In genomic region chr4:40254961-40255721, GRCh38 we compare ENCODE assay signal across 9 cellular contexts. TPM values are rescaled to one million over a fixed set of nuclear protein-coding genes. Genes with fewer than 3 reads are reported as not detected.
A peak's percentile ranks its signal among the peaks of the same experiment; 100 is the strongest.
DNase-seq lines count a peak whose midpoint lies in the region; ATAC-seq and TF ChIP-seq lines count a peak whose summit lies in the region.
"Had no signal": no experiment of that assay in that cellular context is flagged by ENCODE, and none has a peak within 500 bp of the region (broad histone marks: within the 10 kb centered on the region; RNA-seq: fewer than 3 reads in every experiment).

No MANE protein-coding gene starts in this region.

- H3K27me3 ChIP-seq in foreskin keratinocyte (no peaks in the 10 kb centered on the region), thymus (ENCODE audit: control insufficient read depth, insufficient read depth) (no peaks in the 10 kb centered on the region), MG63 (no peaks in the 10 kb centered on the region)

- peaks cover 84% of the 10 kb centered on the region for H3K4me1 Mint-ChIP-seq in activated naive CD4-positive, alpha-beta T cell treated with anti-CD3 and anti-CD28 coated beads, Interleukin-2, amount 10 ng/mL, durations not matched to agents 7 days and 5 days
- peaks cover 63% of the 10 kb centered on the region for H3K4me1 Mint-ChIP-seq in activated CD4-positive, alpha-beta memory T cell treated with anti-CD3 and anti-CD28 coated beads, Interleukin-2, amount 10 ng/mL, durations not matched to agents 7 days and 5 days

- H3K9me3 ChIP-seq in thymus (ENCODE audit: control insufficient read depth) (no peaks in the 10 kb centered on the region), MG63 (no peaks in the 10 kb centered on the region)

- no peaks in the 10 kb centered on the region for H3K27me3 Mint-ChIP-seq in activated naive CD4-positive, alpha-beta T cell treated with anti-CD3 and anti-CD28 coated beads, Interleukin-2, amount 10 ng/mL, durations not matched to agents 7 days and 5 days
- H3K27me3 Mint-ChIP-seq in activated CD4-positive, alpha-beta memory T cell treated with anti-CD3 and anti-CD28 coated beads, Interleukin-2, amount 10 ng/mL, durations not matched to agents 7 days and 5 days: no peaks in the 10 kb centered on the region

- H3K4me3 ChIP-seq in thymus (ENCODE audit: low read length) (no peak overlapping the region), MG63 (no peak overlapping the region)

- peak overlapping the region; percentile 86 for H3K27ac Mint-ChIP-seq in activated naive CD4-positive, alpha-beta T cell treated with anti-CD3 and anti-CD28 coated beads, Interleukin-2, amount 10 ng/mL, durations not matched to agents 7 days and 5 days
- H3K27ac Mint-ChIP-seq in activated CD4-positive, alpha-beta memory T cell treated with anti-CD3 and anti-CD28 coated beads, Interleukin-2, amount 10 ng/mL, durations not matched to agents 7 days and 5 days: peak overlapping the region; percentile 82

- POLR2A ChIA-PET in activated CD4-positive, alpha-beta memory T cell treated with anti-CD3 and anti-CD28 coated beads, Interleukin-2, amount 10 ng/mL, durations not matched to agents 7 days and 5 days (lab: Charles Lee): interaction anchor here (1.1 to 2.6 kb wide), 7 partner anchors 8 to 55 kb away, joined by 3 to 7 read pairs (median 5); no protein-coding TSS in a partner anchor

- H3K9me3 Mint-ChIP-seq in activated naive CD4-positive, alpha-beta T cell treated with anti-CD3 and anti-CD28 coated beads, Interleukin-2, amount 10 ng/mL, durations not matched to agents 7 days and 5 days: peaks cover 2% of the 10 kb centered on the region
- no peaks in the 10 kb centered on the region for H3K9me3 Mint-ChIP-seq in activated CD4-positive, alpha-beta memory T cell treated with anti-CD3 and anti-CD28 coated beads, Interleukin-2, amount 10 ng/mL, durations not matched to agents 7 days and 5 days

- ATAC-seq in foreskin keratinocyte: peak; percentile 63
- ATAC-seq in GM21360 (IDR thresholded peaks at IDR 0.05; ENCODE audit: unreplicated experiment): no peak

- H3K4me1 ChIP-seq in foreskin keratinocyte: peaks cover 43% of the 10 kb centered on the region
- H3K4me1 ChIP-seq in thymus (ENCODE audit: control insufficient read depth, insufficient read depth, low read length): peaks cover 16% of the 10 kb centered on the region

- CTCF ChIA-PET in activated naive CD4-positive, alpha-beta T cell treated with anti-CD3 and anti-CD28 coated beads, Interleukin-2, amount 10 ng/mL, durations not matched to agents 7 days and 5 days (lab: Charles Lee): interaction anchor here (1.2 to 2.7 kb wide), 3 partner anchors 26 to 55 kb away, joined by 3 to 7 read pairs (median 3); no protein-coding TSS in a partner anchor
- CTCF ChIA-PET in activated CD4-positive, alpha-beta memory T cell treated with anti-CD3 and anti-CD28 coated beads, Interleukin-2, amount 10 ng/mL, durations not matched to agents 7 days and 5 days (lab: Charles Lee): no interaction called here

- TF ChIP-seq CTCF in foreskin keratinocyte (conservative IDR thresholded peaks at IDR 0.05): no peak

- DNase-seq in activated naive CD4-positive, alpha-beta T cell treated with anti-CD3 and anti-CD28 coated beads, Interleukin-2, amount 10 ng/mL, durations not matched to agents 7 days and 5 days: peak; percentile 51
- DNase-seq in activated naive CD4-positive, alpha-beta T cell treated with anti-CD3 and anti-CD28 coated beads, Interleukin-2, amount 50 U/mL, for 16 hours: no peak
- DNase-seq in activated CD4-positive, alpha-beta memory T cell treated with anti-CD3 and anti-CD28 coated beads, Interleukin-2, amount 10 ng/mL, durations not matched to agents 7 days and 5 days: peak; percentile 46
- DNase-seq in foreskin keratinocyte: peak; percentile 59 to 82
- DNase-seq in MG63: no peak
- no peak for DNase-seq in SIG-M5 treated with dmso at 0.1 percent for 504 hours (lab: John Stamatoyannopoulos, UW; ENCODE audit: unreplicated experiment)
- DNase-seq: GF-D8 had no signal

- no peaks in the 10 kb centered on the region for H3K36me3 ChIP-seq in thymus (ENCODE audit: control insufficient read depth, insufficient read depth)
- H3K36me3 ChIP-seq in MG63: no peaks in the 10 kb centered on the region

- H3K27ac ChIP-seq in foreskin keratinocyte (peak overlapping the region; percentile 84), thymus (ENCODE audit: low read depth) (peak overlapping the region; percentile 76)

- peaks cover 5% of the 10 kb centered on the region for H3K36me3 Mint-ChIP-seq in activated naive CD4-positive, alpha-beta T cell treated with anti-CD3 and anti-CD28 coated beads, Interleukin-2, amount 10 ng/mL, durations not matched to agents 7 days and 5 days
- peaks cover 6% of the 10 kb centered on the region for H3K36me3 Mint-ChIP-seq in activated CD4-positive, alpha-beta memory T cell treated with anti-CD3 and anti-CD28 coated beads, Interleukin-2, amount 10 ng/mL, durations not matched to agents 7 days and 5 days (ENCODE audit: low read depth)

- peak overlapping the region; percentile 13 for H3K4me3 Mint-ChIP-seq in activated naive CD4-positive, alpha-beta T cell treated with anti-CD3 and anti-CD28 coated beads, Interleukin-2, amount 10 ng/mL, durations not matched to agents 7 days and 5 days
- H3K4me3 Mint-ChIP-seq in activated CD4-positive, alpha-beta memory T cell treated with anti-CD3 and anti-CD28 coated beads, Interleukin-2, amount 10 ng/mL, durations not matched to agents 7 days and 5 days: peak overlapping the region; percentile 8

- 77% methylated on average over 8 of the region's 8 CpGs for WGBS in thymus

RNA-seq across cellular contexts. Expression of gene RHOH, which starts 58.3 kb away (rescaled TPM):
- total RNA-seq in activated CD4-positive, alpha-beta memory T cell treated with anti-CD3 and anti-CD28 coated beads, Interleukin-2, amount 10 ng/mL, durations not matched to agents 7 days and 5 days: 100 to 1,000 TPM; 125 to 126 TPM
- not detected in 2 replicates for total RNA-seq in foreskin keratinocyte
- not detected in 2 replicates for polyA plus RNA-seq in foreskin keratinocyte
- polyA plus RNA-seq in thymus: 71.2 TPM
- not detected in 2 replicates for total RNA-seq in MG63 (2014; rRNA removed; shearing (Covaris generic); ENCODE audit: low replicate concordance)

Comparison
In these comparisons a context has a peak if more than half of its experiments do, and no peak if none do; other contexts are left out.
1. DNase-seq: peak in activated naive CD4-positive, alpha-beta T cell treated with anti-CD3 and anti-CD28 coated beads, Interleukin-2, amount 10 ng/mL, durations not matched to agents 7 days and 5 days (single experiment), activated CD4-positive, alpha-beta memory T cell treated with anti-CD3 and anti-CD28 coated beads, Interleukin-2, amount 10 ng/mL, durations not matched to agents 7 days and 5 days (single experiment) and foreskin keratinocyte (2 of 2); none in activated naive CD4-positive, alpha-beta T cell treated with anti-CD3 and anti-CD28 coated beads, Interleukin-2, amount 50 U/mL, for 16 hours (single experiment), MG63 (single experiment) and SIG-M5 treated with dmso at 0.1 percent for 504 hours (single experiment).
2. RNA of gene RHOH, which starts 58.3 kb away (total RNA-seq): 125 to 126 TPM in activated CD4-positive, alpha-beta memory T cell treated with anti-CD3 and anti-CD28 coated beads, Interleukin-2, amount 10 ng/mL, durations not matched to agents 7 days and 5 days; not detected in foreskin keratinocyte and not detected in MG63; every median in the first group is over 100 times any median in the second.